10 cellular contexts compared by ENCODE assay signal in genomic region chr18:23207191-23207955, GRCh38.
DNase-seq lines count a peak whose midpoint lies in the region; ATAC-seq and TF ChIP-seq lines count a peak whose summit lies in the region.
"Had no signal": no experiment of that assay in that cellular context is flagged by ENCODE, and none has a peak within 500 bp of the region (broad histone marks: within the 10 kb centered on the region; RNA-seq: fewer than 3 reads in every experiment).

No MANE protein-coding gene starts in this region.

- BruUV-seq in Caco-2 (replicated peaks; lab: Mats Ljungman, UMichigan) (no TSS peak), HCT116 (replicated peaks; lab: Mats Ljungman, UMichigan) (no TSS peak)

- peaks cover 10% of the 10 kb centered on the region for H3K9me3 Mint-ChIP-seq in Caco-2 (ENCODE audit: unreplicated experiment)

- no peak overlapping the region for H2AFZ ChIP-seq in HCT116 (ENCODE audit: low read depth, low read length, poor library complexity, severe bottlenecking)

- TF ChIP-seq RAD21 in HCT116 (IDR thresholded peaks at IDR 0.05; ENCODE audit: low read depth) = peak; percentile 39

- H3K4me1 ChIP-seq in Caco-2 (no peaks in the 10 kb centered on the region), HCT116 (ENCODE audit: control insufficient read depth in 1 of 2, insufficient read depth in 2 of 2, low read length in 2 of 2) (no peaks in the 10 kb centered on the region; a peak in 1 of 4 replicates), tibial artery (peaks cover 0 to 13% (median 2%) of the 10 kb centered on the region in 4 donors)

- H3K9ac ChIP-seq in HCT116 (ENCODE audit: low read length) = no peak overlapping the region

- H3K4me3 Mint-ChIP-seq in Caco-2 (ENCODE audit: unreplicated experiment) = no peak overlapping the region
- H3K4me3 Mint-ChIP-seq: activated B cell treated with CpG ODN at 0.5 μM for 24 hours had no signal

- peaks cover 52% of the 10 kb centered on the region for H3K36me3 Mint-ChIP-seq in Caco-2 (ENCODE audit: insufficient read depth, unreplicated experiment)

- H3K9me3 ChIP-seq in Caco-2 (no peaks in the 10 kb centered on the region), HCT116 (ENCODE audit: control insufficient read depth in 1 of 2, insufficient read depth in 1 of 2, low read depth in 1 of 2, low read length in 2 of 2) (no peaks in the 10 kb centered on the region), tibial artery (no peaks in the 10 kb centered on the region)

- no peak for TF ChIP-seq POLR2A in HCT116 (IDR thresholded peaks at IDR 0.05; ENCODE audit: borderline replicate concordance, extremely low read depth, insufficient read depth, insufficient read length)

- CTCF ChIA-PET in Caco-2 (lab: Charles Lee) (no interaction called here), HCT116 (lab: Charles Lee) (interaction anchor here (0.6 to 2.1 kb wide), 12 partner anchors 9 to 660 kb away, joined by 3 to 9 read pairs (median 4); no protein-coding TSS in a partner anchor)

- H3K9me2 ChIP-seq in HCT116 (ENCODE audit: insufficient read depth) = no peaks in the 10 kb centered on the region

- ATAC-seq in HCT116 (peak; percentile 89), HG02885 (IDR thresholded peaks at IDR 0.05; ENCODE audit: poor library complexity, unreplicated experiment) (no peak), GM18868 (IDR thresholded peaks at IDR 0.05; ENCODE audit: unreplicated experiment) (no peak)

- no peaks in the 10 kb centered on the region for H3K79me2 ChIP-seq in HCT116 (ENCODE audit: insufficient read depth, low read length)

- peak in 1 of 2 experiments; percentile 41 for TF ChIP-seq CTCF in Caco-2 (IDR thresholded peaks at IDR 0.05; ENCODE audit: insufficient read depth in 1 of 2, low read depth in 1 of 2, low read length in 1 of 2, severe bottlenecking in 1 of 2, unreplicated experiment in 1 of 2)
- TF ChIP-seq CTCF in HCT116 (IDR thresholded peaks at IDR 0.05 in 2 of 3, conservative IDR thresholded peaks at IDR 0.05 in 1 of 3; ENCODE audit: borderline replicate concordance in 1 of 3, insufficient read depth in 1 of 3, low read depth in 2 of 3, low read length in 2 of 3) = peak; percentile 23 to 86 (median 80); a peak in 5 of 6 replicates
- peak; percentile 19 for TF ChIP-seq CTCF in kidney epithelial cell (IDR thresholded peaks at IDR 0.05; ENCODE audit: insufficient read depth, low read length, poor library complexity, severe bottlenecking)
- no peak for TF ChIP-seq CTCF in tibial artery (IDR thresholded peaks at IDR 0.05)

- intact Hi-C loops in Caco-2 (cut with micrococcal nuclease; ENCODE audit: unreplicated experiment) (no loop called here), HCT116 (cut with micrococcal nuclease) (no loop called here), tibial artery (cut with DNase I; ENCODE audit: low total_unique reads) (no loop called here)

- H3K27me3 ChIP-seq in Caco-2 (replicated peaks; ENCODE audit: control insufficient read depth, insufficient read depth, low read length) = no peaks in the 10 kb centered on the region
- no peaks in the 10 kb centered on the region for H3K27me3 ChIP-seq in HCT116 (ENCODE audit: insufficient read depth, low read length)
- no peaks in the 10 kb centered on the region for H3K27me3 ChIP-seq in kidney epithelial cell (ENCODE audit: control insufficient read depth, insufficient read depth, low read length)
- H3K27me3 ChIP-seq in tibial artery = no peaks in the 10 kb centered on the region

- POLR2A ChIA-PET in Caco-2 (lab: Charles Lee) (interaction anchor here (0.6 kb wide), 1 partner anchor 184 kb away, joined by 5 read pairs; no protein-coding TSS in a partner anchor), HCT116 (lab: Charles Lee) (no interaction called here)

- RAD21 ChIA-PET in HCT116 (lab: Charles Lee; ENCODE audit: low non-redundant PET in 1 of 2, low total read pairs in 2 of 2, uncharacterized antibody in 2 of 2, unreplicated experiment in 2 of 2) = interaction anchor here in 1 of 2 experiments (1.0 kb wide), 1 partner anchor 75 kb away, joined by 3 read pairs; no protein-coding TSS in a partner anchor

- peaks cover 10% of the 10 kb centered on the region for H3K36me3 ChIP-seq in Caco-2 (ENCODE audit: control insufficient read depth, insufficient read depth, low read length)
- H3K36me3 ChIP-seq in HCT116 (ENCODE audit: control insufficient read depth in 1 of 2, insufficient read depth in 2 of 2, low read length in 2 of 2) = no peaks in the 10 kb centered on the region
- H3K36me3 ChIP-seq in kidney epithelial cell (ENCODE audit: control insufficient read depth, insufficient read depth, low read length) = no peaks in the 10 kb centered on the region
- peaks cover 10 to 29% (median 15%) of the 10 kb centered on the region in 3 donors for H3K36me3 ChIP-seq in tibial artery

- no peak overlapping the region for H3K4me2 ChIP-seq in HCT116 (ENCODE audit: low read length)

- no peaks in the 10 kb centered on the region for H3K4me1 Mint-ChIP-seq in Caco-2 (ENCODE audit: low read depth, unreplicated experiment)

- H3K27me3 Mint-ChIP-seq in Caco-2 (ENCODE audit: insufficient read depth, unreplicated experiment) = no peaks in the 10 kb centered on the region

- peak overlapping the region; percentile 45 for H3K27ac Mint-ChIP-seq in Caco-2 (ENCODE audit: unreplicated experiment)
- H3K27ac Mint-ChIP-seq: activated B cell treated with CpG ODN at 0.5 μM for 24 hours had no signal

- DNase-seq in Caco-2 (no peak), HCT116 (ENCODE audit: low read depth, low spot score) (peak; percentile 8), amniotic epithelial cell (ENCODE audit: low read depth) (peak; percentile 68), kidney epithelial cell (ENCODE audit: low read depth) (no peak), tibial artery (no peak), T-helper 1 cell (no peak)
- DNase-seq: activated B cell treated with CpG ODN at 0.5 μM for 24 hours, NCI-H2081 had no signal

- no peak overlapping the region for H3K27ac ChIP-seq in HCT116 (ENCODE audit: low read depth, low read length)
- no peak overlapping the region for H3K27ac ChIP-seq in tibial artery

- no peaks in the 10 kb centered on the region for H4K20me1 ChIP-seq in HCT116 (ENCODE audit: insufficient read depth)

- no peak overlapping the region for H3K4me3 ChIP-seq in Caco-2 (ENCODE audit: low read depth, low read length)
- no peak overlapping the region for H3K4me3 ChIP-seq in HCT116 (replicated peaks in 1 of 2; ENCODE audit: low read depth in 1 of 2, low read length in 2 of 2)
- H3K4me3 ChIP-seq in kidney epithelial cell (ENCODE audit: low read depth, low read length) = no peak overlapping the region
- H3K4me3 ChIP-seq in tibial artery = no peak overlapping the region

TF ChIP-seq in HCT116, 20 proteins besides CTCF, POLR2A, EP300 and RAD21:
- TF ChIP-seq YY1 (IDR thresholded peaks at IDR 0.05; ENCODE audit: extremely low read depth, insufficient replicate concordance, low read depth, low read length) (no peak), REST (IDR thresholded peaks at IDR 0.05; ENCODE audit: low read depth) (no peak), MAX (IDR thresholded peaks at IDR 0.05) (no peak)

Comparison
In these comparisons a context has a peak if more than half of its experiments do, and no peak if none do; other contexts are left out.
1. DNase-seq: peak in HCT116 (single experiment) and amniotic epithelial cell (single experiment); none in Caco-2 (0 of 2), kidney epithelial cell (single experiment), tibial artery (0 of 2) and T-helper 1 cell (0 of 5).
2. CTCF ChIP-seq: peak in HCT116 (3 of 3) and kidney epithelial cell (single experiment); none in tibial artery (0 of 2).